ENCODE assay signal across 18 cellular contexts in the genomic region with DNA sequence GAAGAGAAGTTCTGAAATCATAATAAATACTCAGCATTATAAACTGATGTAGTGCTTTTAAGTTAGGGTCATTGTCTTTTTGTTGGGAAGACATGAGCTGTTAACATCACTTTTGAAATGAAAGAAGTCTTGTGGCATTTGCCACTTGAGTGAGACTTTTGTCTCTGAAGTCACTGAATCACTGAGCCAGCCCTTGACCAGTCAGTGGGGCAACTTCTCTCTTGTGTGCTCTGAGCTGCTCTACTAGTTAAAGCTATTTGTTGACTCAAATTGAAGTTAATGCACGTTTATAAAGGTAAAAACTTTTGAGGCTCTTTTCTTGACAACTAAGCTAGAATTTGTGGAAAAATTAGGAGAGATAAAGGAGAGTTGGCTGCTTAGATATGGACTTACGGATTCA. TPM values are rescaled to one million over a fixed set of nuclear protein-coding genes. Genes with fewer than 3 reads are reported as not detected.
A peak's percentile ranks its signal among the peaks of the same experiment; 100 is the strongest.
DNase-seq lines count a peak whose midpoint lies in the region; ATAC-seq, FAIRE-seq and TF ChIP-seq lines count a peak whose summit lies in the region.
"Had no signal": no experiment of that assay in that cellular context is flagged by ENCODE, and none has a peak within 500 bp of the region (broad histone marks: within the 10 kb centered on the region; RNA-seq: fewer than 3 reads in every experiment).

No MANE protein-coding gene starts in this region.

- no TSS peak for BruUV-seq in HepG2 (replicated peaks; lab: Mats Ljungman, UMichigan)

- H3K9me3 ChIP-seq in HepG2 (ENCODE audit: low read length) (no peaks in the 10 kb centered on the region), right lobe of liver (no peaks in the 10 kb centered on the region), aorta (ENCODE audit: control insufficient read depth, low read length) (no peaks in the 10 kb centered on the region)

- no peak overlapping the region for H2AFZ ChIP-seq in HepG2 (ENCODE audit: low read length)

- peaks cover 59% of the 10 kb centered on the region for H3K4me1 ChIP-seq in HepG2 (ENCODE audit: insufficient read depth, low read length)
- peaks cover 0 to 31% (median 6%) of the 10 kb centered on the region in 4 donors for H3K4me1 ChIP-seq in right lobe of liver
- H3K4me1 ChIP-seq in aorta (ENCODE audit: control insufficient read depth in 1 of 2, insufficient read depth in 2 of 2, low read length in 2 of 2) = peaks cover 0 to 6% of the 10 kb centered on the region in 2 donors

- DNase-seq in HepG2 (ENCODE audit: low spot score) (no peak), right lobe of liver (no peak), WTC11 (ENCODE audit: low spot score) (no peak), memory B cell (ENCODE audit: low spot score in 2 of 2) (no peak), aorta (no peak)
- no peak for DNase-seq in effector CD4-positive, alpha-beta T cell
- DNase-seq: Calu3; CD4-positive, alpha-beta T cell; NCI-H1092 treated with DMSO at 0.1 percent for 48 hours; NCI-H1694; NCI-H748 treated with DMSO at 0.1 percent for 48 hours; PC-3 had no signal

- H3K9ac ChIP-seq in HepG2 (ENCODE audit: insufficient read depth, low read depth, low read length) = no peak overlapping the region

- H3K27me3 ChIP-seq in HepG2 (ENCODE audit: control insufficient read depth in 1 of 2, insufficient read depth in 2 of 2, low read length in 2 of 2) (no peaks in the 10 kb centered on the region), right lobe of liver (no peaks in the 10 kb centered on the region), aorta (ENCODE audit: control insufficient read depth in 1 of 2, insufficient read depth in 2 of 2, low read length in 1 of 2) (no peaks in the 10 kb centered on the region)

- CTCF ChIA-PET in HepG2 (lab: Yijun Ruan, JAX; ENCODE audit: low intra/inter-chr PET ratio, low total read pairs) (no interaction called here), WTC11 (lab: Charles Lee) (no interaction called here)

- H3K27ac ChIP-seq in HepG2 (ENCODE audit: extremely low read length, insufficient read depth, low read length) (no peak overlapping the region), right lobe of liver (no peak overlapping the region), aorta (ENCODE audit: low read depth in 1 of 2, low read length in 2 of 2) (no peak overlapping the region)

- intact Hi-C loops in HepG2 (cut with micrococcal nuclease; ENCODE audit: unreplicated experiment) = no loop called here
- intact Hi-C loops in right lobe of liver (cut with DNase I) = no loop called here
- intact Hi-C loops in aorta (cut with DNase I) = no loop called here

- H3K4me3 Mint-ChIP-seq in WTC11 (no peak overlapping the region), memory B cell (no peak overlapping the region)
- H3K4me3 Mint-ChIP-seq: B cell; CD4-positive, alpha-beta T cell had no signal

- no peak overlapping the region for H3K4me2 ChIP-seq in HepG2 (ENCODE audit: low read depth, low read length)

- H3K79me2 ChIP-seq in HepG2 (ENCODE audit: insufficient read depth, low read length) = peaks cover 100% of the 10 kb centered on the region

- H3K4me1 Mint-ChIP-seq in WTC11 (peaks cover 45% of the 10 kb centered on the region), memory B cell (peaks cover 30% of the 10 kb centered on the region)

- H3K36me3 ChIP-seq in HepG2 (replicated peaks in 1 of 2; ENCODE audit: control insufficient read depth in 1 of 2, insufficient read depth in 2 of 2, low read length in 2 of 2) (peaks cover 10 to 45% of the 10 kb centered on the region in 2 experiments), right lobe of liver (peaks cover 0 to 8% (median 3%) of the 10 kb centered on the region in 4 donors), aorta (ENCODE audit: control insufficient read depth in 1 of 2, insufficient read depth in 2 of 2, low read length in 1 of 2) (peaks cover 0 to 5% of the 10 kb centered on the region in 2 donors)

- 75% methylated on average over 2 of the region's 2 CpGs for WGBS in HepG2 (ENCODE audit: low lambda C conversion rate)
- 57% methylated on average over 2 of the region's 2 CpGs for WGBS in right lobe of liver (ENCODE audit: insufficient coverage, low coverage, low lambda C conversion rate, missing lambda C conversion rate)
- WGBS in aorta, 2 donors = 62 to 68% methylated on average over 2 of the region's 2 CpGs

- TF ChIP-seq RAD21 in HepG2 (CRISPR knock-in tag; IDR thresholded peaks at IDR 0.05) = no peak

- H3K4me3 ChIP-seq in HepG2 (replicated peaks in 1 of 3; ENCODE audit: insufficient read depth in 1 of 3, low read depth in 2 of 3, low read length in 3 of 3) (no peak overlapping the region), right lobe of liver (no peak overlapping the region), aorta (ENCODE audit: low read length in 2 of 2) (no peak overlapping the region)
- H3K4me3 ChIP-seq: K562 had no signal

- H3K36me3 Mint-ChIP-seq in WTC11 = peaks cover 38% of the 10 kb centered on the region
- H3K36me3 Mint-ChIP-seq in memory B cell = peaks cover 15% of the 10 kb centered on the region

- H3K9me3 Mint-ChIP-seq in WTC11 (no peaks in the 10 kb centered on the region), memory B cell (no peaks in the 10 kb centered on the region)
- H3K9me3 Mint-ChIP-seq: CD4-positive, alpha-beta T cell had no signal

- no peak for TF ChIP-seq CTCF in HepG2 (CRISPR knock-in tag; IDR thresholded peaks at IDR 0.05)
- TF ChIP-seq CTCF in right lobe of liver (IDR thresholded peaks at IDR 0.05) = no peak
- TF ChIP-seq CTCF in WTC11 (IDR thresholded peaks at IDR 0.05) = no peak

- H4K20me1 ChIP-seq in HepG2 (ENCODE audit: insufficient read depth, low read length) = peaks cover 95% of the 10 kb centered on the region

- no peak for FAIRE-seq in HepG2 (lab: Jason Lieb, UNC)
- FAIRE-seq: GM12891, GM19239, HTR-8/SVneo, K562 had no signal

- POLR2A ChIA-PET in HepG2 (lab: Yijun Ruan, JAX) = no interaction called here
- POLR2A ChIA-PET in WTC11 (lab: Charles Lee) = no interaction called here

- H3K27ac Mint-ChIP-seq in WTC11 = peak overlapping the region; percentile 85; the same call in 1 of the 2 replicates
- peak overlapping the region; percentile 67 for H3K27ac Mint-ChIP-seq in memory B cell
- H3K27ac Mint-ChIP-seq: B cell; CD4-positive, alpha-beta T cell had no signal

- H3K27me3 Mint-ChIP-seq in WTC11 (ENCODE audit: low read depth) (no peaks in the 10 kb centered on the region), memory B cell (no peaks in the 10 kb centered on the region)
- H3K27me3 Mint-ChIP-seq: B cell; CD4-positive, alpha-beta T cell had no signal

- no peak; a peak in 1 of 4 replicates for TF ChIP-seq POLR2A in HepG2 (IDR thresholded peaks at IDR 0.05; ENCODE audit: insufficient read depth in 1 of 2, low read depth in 2 of 2, low read length in 2 of 2)
- TF ChIP-seq POLR2A in right lobe of liver (IDR thresholded peaks at IDR 0.05) = no peak
- TF ChIP-seq POLR2A in GM18505 (IDR thresholded peaks at IDR 0.05; ENCODE audit: borderline replicate concordance, extremely low read depth, insufficient read depth, insufficient read length) = no peak

- ATAC-seq in HepG2 (no peak), right lobe of liver (no peak), WTC11 (no peak), memory B cell (ENCODE audit: low read depth) (no peak), GM18505 (IDR thresholded peaks at IDR 0.05; ENCODE audit: unreplicated experiment) (no peak), aorta (ENCODE audit: low FRiP score) (no peak)
- ATAC-seq: K562, PC-3 had no signal

- TF ChIP-seq EP300 in HepG2 (IDR thresholded peaks at IDR 0.05; ENCODE audit: low read depth in 2 of 2, low read length in 2 of 2) (no peak), HepG2 (CRISPR knock-in tag; IDR thresholded peaks at IDR 0.05; ENCODE audit: borderline replicate concordance) (no peak)

- in situ Hi-C loops in HepG2 (cut with HindIII; ENCODE audit: extremely low pct_ligation_motif_present, low pct_unique_long_range_greater_than_20kb) = no loop called here

RNA-seq across cellular contexts. Expression of a gene that starts 6.7 kb away (rescaled TPM):
- total RNA-seq in HepG2 (2016; rRNA removed; fragmentation: Illumina TruSeq; extraction: Trizol) = 167 and 253 TPM in 2 replicates
- total RNA-seq in HepG2 (2016; cell fraction: cytosol; rRNA removed; fragmentation: Illumina TruSeq; extraction: Trizol; ENCODE audit: low read depth) = 59.9 and 79.6 TPM in 2 replicates
- total RNA-seq in HepG2 (2016; cell fraction: insoluble cytoplasmic fraction; rRNA removed; fragmentation: Illumina TruSeq; extraction: Trizol) = 172 and 225 TPM in 2 replicates
- total RNA-seq in HepG2 (2016; cell fraction: membrane; rRNA removed; fragmentation: Illumina TruSeq; extraction: Trizol) = 56.9 and 74.1 TPM in 2 replicates
- 121 and 138 TPM in 2 replicates for total RNA-seq in HepG2 (2016; cell fraction: nucleus; rRNA removed; fragmentation: Illumina TruSeq; extraction: Trizol)
- 88.9 and 121 TPM in 2 replicates for polyA plus RNA-seq in HepG2 (2011; rRNA removed)
- polyA plus RNA-seq in HepG2 (2011; cell fraction: cytosol; rRNA removed) = 39.8 and 64.9 TPM in 2 replicates
- 67.2 and 70.8 TPM in 2 replicates for polyA plus RNA-seq in HepG2 (2011; cell fraction: nucleus; rRNA removed)
- 60.3 and 80.3 TPM in 2 replicates for polyA plus RNA-seq in HepG2 (2012)
- polyA plus RNA-seq in HepG2 (2016; cell fraction: cytosol; fragmentation: Illumina TruSeq; extraction: Trizol; ENCODE audit: low read depth) = 9.5 and 10.8 TPM in 2 replicates
- 143 and 154 TPM in 2 replicates for polyA plus RNA-seq in HepG2 (2016; cell fraction: insoluble cytoplasmic fraction; fragmentation: Illumina TruSeq; extraction: Trizol; ENCODE audit: low read depth)
- 17.2 and 23.0 TPM in 2 replicates for polyA plus RNA-seq in HepG2 (2016; cell fraction: membrane; fragmentation: Illumina TruSeq; extraction: Trizol; ENCODE audit: low read depth)
- 126 and 131 TPM in 2 replicates for polyA plus RNA-seq in HepG2 (2016; cell fraction: nucleus; fragmentation: Illumina TruSeq; extraction: Trizol; ENCODE audit: insufficient read depth, low read depth)
- 88.1 and 150 TPM in 2 replicates for polyA minus RNA-seq in HepG2 (2011; rRNA and poly(A)+ RNA removed; ENCODE audit: low replicate concordance)
- 100 and 113 TPM in 2 replicates for polyA minus RNA-seq in HepG2 (2011; cell fraction: cytosol; rRNA and poly(A)+ RNA removed)
- 160 and 248 TPM in 2 replicates for polyA minus RNA-seq in HepG2 (2011; cell fraction: nucleus; rRNA and poly(A)+ RNA removed)
- total RNA-seq in right lobe of liver = 10 to 100 TPM; 17.9 to 23.8 (median 22.5) TPM
- total RNA-seq in WTC11 (2021) = 92.4 to 112 TPM (median 103 TPM) in 3 replicates
- 10 to 100 TPM; 41.4 to 53.1 TPM for total RNA-seq in aorta
- polyA plus RNA-seq in aorta = 10 to 100 TPM in 1 of 2 donors, 1 to 10 TPM in 1; 9.0 to 17.3 TPM

RNA-seq across cellular contexts. Expression of a gene that starts 31.1 kb away (rescaled TPM):
- total RNA-seq in HepG2 (2016; rRNA removed; fragmentation: Illumina TruSeq; extraction: Trizol) (23.5 and 29.7 TPM in 2 replicates), right lobe of liver (1 to 10 TPM; 6.4 to 9.5 (median 7.6) TPM), WTC11 (2021) (24.0 to 26.4 TPM (median 24.3 TPM) in 3 replicates), aorta (10 to 100 TPM in 1 of 2 donors, 1 to 10 TPM in 1; 8.1 to 14.7 TPM)
- 14.6 and 25.8 TPM in 2 replicates for total RNA-seq in HepG2 (2016; cell fraction: cytosol; rRNA removed; fragmentation: Illumina TruSeq; extraction: Trizol; ENCODE audit: low read depth)
- total RNA-seq in HepG2 (2016; cell fraction: insoluble cytoplasmic fraction; rRNA removed; fragmentation: Illumina TruSeq; extraction: Trizol) = 19.8 and 37.3 TPM in 2 replicates
- total RNA-seq in HepG2 (2016; cell fraction: membrane; rRNA removed; fragmentation: Illumina TruSeq; extraction: Trizol) = 11.6 and 17.0 TPM in 2 replicates
- total RNA-seq in HepG2 (2016; cell fraction: nucleus; rRNA removed; fragmentation: Illumina TruSeq; extraction: Trizol) = 18.5 and 19.2 TPM in 2 replicates
- polyA plus RNA-seq in HepG2 (2011; rRNA removed) (15.3 and 19.7 TPM in 2 replicates), aorta (10 to 100 TPM; 14.1 to 15.9 TPM)
- polyA plus RNA-seq in HepG2 (2011; cell fraction: cytosol; rRNA removed) = 8.7 and 11.6 TPM in 2 replicates
- polyA plus RNA-seq in HepG2 (2011; cell fraction: nucleus; rRNA removed) = 13.3 and 14.3 TPM in 2 replicates
- 18.4 and 19.0 TPM in 2 replicates for polyA plus RNA-seq in HepG2 (2012)
- 3.4 and 3.7 TPM in 2 replicates for polyA plus RNA-seq in HepG2 (2016; cell fraction: cytosol; fragmentation: Illumina TruSeq; extraction: Trizol; ENCODE audit: low read depth)
- polyA plus RNA-seq in HepG2 (2016; cell fraction: insoluble cytoplasmic fraction; fragmentation: Illumina TruSeq; extraction: Trizol; ENCODE audit: low read depth) = 36.4 and 36.6 TPM in 2 replicates
- 7.8 and 8.1 TPM in 2 replicates for polyA plus RNA-seq in HepG2 (2016; cell fraction: membrane; fragmentation: Illumina TruSeq; extraction: Trizol; ENCODE audit: low read depth)
- 38.0 and 40.7 TPM in 2 replicates for polyA plus RNA-seq in HepG2 (2016; cell fraction: nucleus; fragmentation: Illumina TruSeq; extraction: Trizol; ENCODE audit: insufficient read depth, low read depth)
- 8.9 and 10.3 TPM in 2 replicates for polyA minus RNA-seq in HepG2 (2011; rRNA and poly(A)+ RNA removed; ENCODE audit: low replicate concordance)
- 8.7 and 13.5 TPM in 2 replicates for polyA minus RNA-seq in HepG2 (2011; cell fraction: cytosol; rRNA and poly(A)+ RNA removed)
- polyA minus RNA-seq in HepG2 (2011; cell fraction: nucleus; rRNA and poly(A)+ RNA removed) = 20.9 and 25.7 TPM in 2 replicates
